ENCODE assay signal across 10 cellular contexts in the genomic region with DNA sequence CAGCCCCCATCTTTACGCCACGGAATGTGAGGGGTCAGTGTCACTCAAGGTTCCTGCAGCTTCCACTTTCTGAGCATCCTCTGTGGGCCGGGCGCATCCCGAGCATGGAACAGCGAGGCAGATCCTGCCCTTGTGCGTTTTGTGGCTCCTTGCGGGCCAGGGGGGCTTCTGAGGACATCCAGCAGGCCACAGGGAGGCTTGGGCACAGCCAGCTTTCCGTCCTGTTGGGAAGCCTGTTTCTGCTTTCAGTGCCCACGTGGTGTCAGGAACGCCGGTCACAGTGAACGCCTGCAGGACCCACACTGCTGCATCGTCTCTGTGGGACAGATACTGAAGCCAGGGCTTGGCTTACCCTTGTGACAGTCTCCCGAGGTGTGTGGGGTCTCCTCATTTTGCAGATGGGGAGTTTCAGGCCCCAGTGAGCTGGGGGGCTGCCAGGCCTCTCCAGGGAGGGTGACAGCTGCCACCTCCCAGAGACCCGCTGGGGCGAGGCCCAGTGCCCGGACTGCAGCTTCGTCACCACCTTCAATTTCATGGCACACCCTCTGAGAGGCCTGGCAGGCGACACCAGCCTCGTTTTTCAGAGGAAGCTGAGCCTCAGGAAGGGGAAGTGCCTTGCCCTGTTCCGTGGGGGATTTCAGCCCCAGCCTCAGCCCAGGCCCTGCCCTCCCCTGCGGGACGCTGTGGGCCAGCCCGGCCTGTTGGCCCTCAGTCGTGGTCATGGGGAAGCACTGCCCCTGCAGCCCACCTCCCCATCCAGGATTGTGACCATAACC. TPM values are rescaled to one million over a fixed set of nuclear protein-coding genes. Genes with fewer than 3 reads are reported as not detected.
DNase-seq lines count a peak whose midpoint lies in the region; ATAC-seq, FAIRE-seq and TF ChIP-seq lines count a peak whose summit lies in the region.
"Not testable (repeated sequence)": the region's sequence is repeated elsewhere in the genome, so short reads cannot be mapped to it uniquely, and the experiment has no call there.
"Had no signal": no experiment of that assay in that cellular context is flagged by ENCODE, and none has a peak within 500 bp of the region (broad histone marks: within the 10 kb centered on the region; RNA-seq: fewer than 3 reads in every experiment).

No MANE protein-coding gene starts in this region.

- not testable (repeated sequence) for H3K4me2 ChIP-seq in endothelial cell of umbilical vein (ENCODE audit: insufficient read depth, low read length)

- H3K4me3 ChIP-seq in endothelial cell of umbilical vein (replicated peaks in 1 of 3; ENCODE audit: insufficient read depth in 1 of 3, low read depth in 1 of 3, low read length in 3 of 3); right lobe of liver; gastrocnemius medialis; upper lobe of right lung: not testable (repeated sequence)

- CTCF ChIA-PET in endothelial cell of umbilical vein (lab: Charles Lee) = not testable (repeated sequence)

- dilution Hi-C loops in endothelial cell of umbilical vein (cut with MboI; ENCODE audit: extremely low pct_ligation_motif_present, low sequenced_read_pairs) = not testable (repeated sequence)

- intact Hi-C loops in endothelial cell of umbilical vein (cut with micrococcal nuclease); gastrocnemius medialis (cut with DNase I; ENCODE audit: low total_unique reads); upper lobe of right lung (cut with DNase I): not testable (repeated sequence)
- intact Hi-C loops in left cardiac atrium (cut with DNase I) (loop anchor here in 1 of 2 donors (5.0 kb wide), 1 partner anchor 282 kb away; no protein-coding TSS in a partner anchor), right lobe of liver (cut with DNase I) (loop anchor here (5.0 kb wide), 1 partner anchor 282 kb away; no protein-coding TSS in a partner anchor)

- peak; percentile 27 to 40 for ATAC-seq in left cardiac atrium
- ATAC-seq in right lobe of liver = peak; percentile 22 to 49 (median 42)
- ATAC-seq in gastrocnemius medialis = peak; percentile 27 to 71
- ATAC-seq in upper lobe of right lung = peak; percentile 49

- H3K79me2 ChIP-seq in endothelial cell of umbilical vein (ENCODE audit: control insufficient read depth, insufficient read depth, low read length) = not testable (repeated sequence)

- H3K9me1 ChIP-seq in endothelial cell of umbilical vein (replicated peaks; ENCODE audit: control insufficient read depth, extremely low read depth, insufficient read depth, low read length) = not testable (repeated sequence)

- not testable (repeated sequence) for BruUV-seq in endothelial cell of umbilical vein (replicated peaks; lab: Mats Ljungman, UMichigan)

- H3K27me3 ChIP-seq in endothelial cell of umbilical vein (ENCODE audit: control insufficient read depth in 2 of 2, insufficient read depth in 2 of 2, low read length in 2 of 2); right lobe of liver; gastrocnemius medialis; upper lobe of right lung: not testable (repeated sequence)

- H3K4me1 ChIP-seq in endothelial cell of umbilical vein (ENCODE audit: control insufficient read depth, extremely low read depth, insufficient read depth, low read length); right lobe of liver; upper lobe of right lung: not testable (repeated sequence)
- peaks cover 32 to 41% of the 10 kb centered on the region in 2 donors for H3K4me1 ChIP-seq in gastrocnemius medialis

- H3K36me3 ChIP-seq in endothelial cell of umbilical vein (ENCODE audit: control insufficient read depth in 2 of 2, extremely low read depth in 1 of 2, insufficient read depth in 2 of 2, low read length in 2 of 2); right lobe of liver; gastrocnemius medialis; upper lobe of right lung: not testable (repeated sequence)

- DNase-seq in MV-4-11 (lab: John Stamatoyannopoulos, UW) = peak; percentile 13
- DNase-seq in UCSD-AML1 (lab: John Stamatoyannopoulos, UW; ENCODE audit: unreplicated experiment) = peak; percentile 32
- not testable (repeated sequence) for DNase-seq in endothelial cell of umbilical vein (ENCODE audit: low read depth, low spot score); left cardiac atrium; upper lobe of right lung
- peak in 1 of 3 donors; percentile 51 for DNase-seq in right lobe of liver
- peak in 1 of 2 donors; percentile 58 for DNase-seq in gastrocnemius medialis

- not testable (repeated sequence) for H3K9ac ChIP-seq in endothelial cell of umbilical vein (replicated peaks; ENCODE audit: extremely low read depth, insufficient read depth, low read length)

- H3K9me3 ChIP-seq in endothelial cell of umbilical vein (replicated peaks; ENCODE audit: control insufficient read depth, insufficient read depth, low read length); right lobe of liver; gastrocnemius medialis; upper lobe of right lung: not testable (repeated sequence)

- H2AFZ ChIP-seq in endothelial cell of umbilical vein (ENCODE audit: low read depth, low read length) = peak overlapping the region; percentile 71

- peak; percentile 42 for FAIRE-seq in endothelial cell of umbilical vein (lab: Jason Lieb, UNC)

- in situ Hi-C loops in gastrocnemius medialis (cut with MboI; ENCODE audit: low sequenced_read_pairs in 4 of 4) = loop anchor here (25.0 kb wide), 1 partner anchor 307 kb away; no protein-coding TSS in a partner anchor

- TF ChIP-seq CTCF in endothelial cell of umbilical vein (IDR thresholded peaks at IDR 0.05; ENCODE audit: extremely low read depth in 1 of 2, insufficient read depth in 1 of 2, low read depth in 1 of 2, low read length in 2 of 2); right lobe of liver (IDR thresholded peaks at IDR 0.05); gastrocnemius medialis (IDR thresholded peaks at IDR 0.05 in 4 of 5, conservative IDR thresholded peaks at IDR 0.05 in 1 of 5); upper lobe of right lung (IDR thresholded peaks at IDR 0.05): not testable (repeated sequence)

- POLR2A ChIA-PET in endothelial cell of umbilical vein (lab: Charles Lee) = not testable (repeated sequence)

- WGBS in right lobe of liver (ENCODE audit: insufficient coverage, low coverage, low lambda C conversion rate, missing lambda C conversion rate) = 0% methylated on average over 1 of the region's 26 CpGs

- TF ChIP-seq POLR2A in endothelial cell of umbilical vein (IDR thresholded peaks at IDR 0.05; ENCODE audit: low read depth, low read length); right lobe of liver (IDR thresholded peaks at IDR 0.05); gastrocnemius medialis (IDR thresholded peaks at IDR 0.05): not testable (repeated sequence)

- not testable (repeated sequence) for H3K27ac ChIP-seq in endothelial cell of umbilical vein (ENCODE audit: insufficient read depth, low read depth, low read length); right lobe of liver
- H3K27ac ChIP-seq in gastrocnemius medialis (peak overlapping the region; percentile 62 to 81 (median 75)), upper lobe of right lung (peak overlapping the region; percentile 58)

- H4K20me1 ChIP-seq in endothelial cell of umbilical vein (replicated peaks; ENCODE audit: control insufficient read depth, extremely low read depth, insufficient read depth, low read length) = not testable (repeated sequence)

RNA-seq across cellular contexts. Expression of gene KCNJ12, which starts 29.0 kb away (rescaled TPM):
- 0.44 and 0.51 TPM in 2 replicates for total RNA-seq in endothelial cell of umbilical vein
- polyA plus RNA-seq in endothelial cell of umbilical vein = 0.19 and 0.21 TPM in 2 replicates
- polyA plus RNA-seq in endothelial cell of umbilical vein (2011; cell fraction: cytosol; rRNA removed) = 0.09 and 0.11 TPM in 2 replicates
- 0.10 and 0.14 TPM in 2 replicates for polyA plus RNA-seq in endothelial cell of umbilical vein (2011; cell fraction: nucleus; rRNA removed)
- 1.6 and 3.1 TPM in 2 replicates for polyA plus RNA-seq in endothelial cell of umbilical vein (2012)
- 0.38 and 0.41 TPM in 2 replicates for polyA minus RNA-seq in endothelial cell of umbilical vein
- polyA minus RNA-seq in endothelial cell of umbilical vein (2011; cell fraction: cytosol; rRNA and poly(A)+ RNA removed) = 4.8 TPM
- polyA minus RNA-seq in endothelial cell of umbilical vein (2011; cell fraction: nucleus; rRNA and poly(A)+ RNA removed) = 0.10 and 0.29 TPM in 2 replicates
- total RNA-seq in left cardiac atrium = 10 to 100 TPM; 12.0 to 16.5 TPM
- 1 to 10 TPM in 1 of 6 experiments, under 1 TPM in 5; 0.07 to 2.2 (median 0.23) TPM for total RNA-seq in right lobe of liver
- total RNA-seq in gastrocnemius medialis = 10 to 100 TPM; 18.2 to 35.7 (median 29.2) TPM
- total RNA-seq in upper lobe of right lung = 2.5 TPM
- total RNA-seq: Calu3, HFFc6 had no signal
- polyA plus RNA-seq: IgD-negative memory B cell had no signal
